Comparison of ENCODE assay signal across 8 cellular contexts in genomic region chr12:121797937-121798801, GRCh38. TPM values are rescaled to one million over a fixed set of nuclear protein-coding genes. Genes with fewer than 3 reads are reported as not detected.
A peak's percentile ranks its signal among the peaks of the same experiment; 100 is the strongest.
DNase-seq lines count a peak whose midpoint lies in the region; ATAC-seq and TF ChIP-seq lines count a peak whose summit lies in the region.

No MANE protein-coding gene starts in this region.

- peak overlapping the region; percentile 49 to 81 for H3K4me3 Mint-ChIP-seq in CD14-positive monocyte

- ATAC-seq in HG02623 (IDR thresholded peaks at IDR 0.05; ENCODE audit: unreplicated experiment): no peak
- ATAC-seq in HG03196 (IDR thresholded peaks at IDR 0.05; ENCODE audit: unreplicated experiment): no peak

- H4K91ac ChIP-seq in neuronal stem cell (ENCODE audit: low read depth, low read length, poor library complexity): no peak overlapping the region

- no CpG with 5 or more reads among the region's 19 CpGs for WGBS in neuronal stem cell (ENCODE audit: extremely low coverage in 2 of 2, insufficient read length in 2 of 2, insufficient replicate concordance in 1 of 2), 2 donors

- H3K9me3 ChIP-seq in neuronal stem cell (replicated peaks in 1 of 2; ENCODE audit: control insufficient read depth in 2 of 2, insufficient read depth in 1 of 2, low read depth in 1 of 2, low read length in 2 of 2): no peaks in the 10 kb centered on the region

- H3K4me1 ChIP-seq in neuronal stem cell (ENCODE audit: control insufficient read depth in 2 of 2, insufficient read depth in 1 of 2, low read depth in 1 of 2, low read length in 2 of 2): peaks cover 27 to 28% of the 10 kb centered on the region in 2 donors

- peaks cover 40% of the 10 kb centered on the region for H3K4me1 Mint-ChIP-seq in CD14-positive monocyte

- DNase-seq in CD14-positive monocyte (ENCODE audit: low spot score) (no peak), NCI-H128 (lab: John Stamatoyannopoulos, UW; ENCODE audit: unreplicated experiment) (peak; percentile 76), fibroblast of the aortic adventitia (ENCODE audit: low read depth) (peak; percentile 46), neuronal stem cell (ENCODE audit: low spot score) (no peak), NCI-H226 (no peak)

- H3K36me3 Mint-ChIP-seq in CD14-positive monocyte: peaks cover 18 to 35% of the 10 kb centered on the region in 2 donors

- H2BK120ac ChIP-seq in neuronal stem cell (ENCODE audit: low read depth, low read length): peak overlapping the region; percentile 4

- no peak overlapping the region for H3K14ac ChIP-seq in neuronal stem cell (ENCODE audit: low read length)

- peaks cover 19 to 51% of the 10 kb centered on the region in 2 donors for H3K36me3 ChIP-seq in neuronal stem cell (replicated peaks in 1 of 2; ENCODE audit: control insufficient read depth in 2 of 2, insufficient read depth in 2 of 2, low read length in 2 of 2)

- peak overlapping the region; percentile 32 to 95 (median 81) for H3K27ac Mint-ChIP-seq in CD14-positive monocyte

- H2BK15ac ChIP-seq in neuronal stem cell (ENCODE audit: low read length): no peak overlapping the region

- H3K27me3 Mint-ChIP-seq in CD14-positive monocyte (ENCODE audit: low read depth in 3 of 3): no peaks in the 10 kb centered on the region

- TF ChIP-seq CTCF in CD14-positive monocyte (IDR thresholded peaks at IDR 0.05) (no peak), WI38 (IDR thresholded peaks at IDR 0.05; ENCODE audit: low read depth, low read length) (no peak), fibroblast of the aortic adventitia (IDR thresholded peaks at IDR 0.05; ENCODE audit: insufficient read depth, low read length) (no peak)

- no peak overlapping the region for H3K4ac ChIP-seq in neuronal stem cell (ENCODE audit: low read length)

- H3K79me1 ChIP-seq in neuronal stem cell (ENCODE audit: low read depth, low read length): peaks cover 14% of the 10 kb centered on the region

- intact Hi-C loops in CD14-positive monocyte (cut with micrococcal nuclease): loop anchor here (5.0 to 10.0 kb wide), 2 partner anchors 89 to 287 kb away; partner anchors contain the start of gene PSMD9 (in 1 of the 2)

- peaks cover 0 to 9% (median 2%) of the 10 kb centered on the region in 3 experiments for H3K27me3 ChIP-seq in neuronal stem cell (ENCODE audit: control insufficient read depth in 3 of 3, insufficient read depth in 3 of 3, low read depth in 1 of 3, low read length in 3 of 3)

- H2BK12ac ChIP-seq in neuronal stem cell (ENCODE audit: low read length): no peak overlapping the region

- H2AFZ ChIP-seq in neuronal stem cell (ENCODE audit: low read length): no peak overlapping the region

- no peak overlapping the region for H3K23ac ChIP-seq in neuronal stem cell (ENCODE audit: low read depth, low read length, poor library complexity)

- H2AK5ac ChIP-seq in neuronal stem cell (ENCODE audit: low read depth, low read length): peak overlapping the region; percentile 17

- H4K8ac ChIP-seq in neuronal stem cell (ENCODE audit: low read depth, low read length): no peak overlapping the region

- peak overlapping the region; percentile 59 for H3K4me3 ChIP-seq in WI38 (ENCODE audit: low read depth, low read length)
- H3K4me3 ChIP-seq in fibroblast of the aortic adventitia (ENCODE audit: low read depth, low read length): peak overlapping the region; percentile 63
- H3K4me3 ChIP-seq in neuronal stem cell (ENCODE audit: low read length in 2 of 2): no peak overlapping the region

- peaks cover 0 to 3% (median 0%) of the 10 kb centered on the region in 7 donors for H3K9me3 Mint-ChIP-seq in CD14-positive monocyte

- peak overlapping the region; percentile 33 for H3K27ac ChIP-seq in neuronal stem cell (replicated peaks; ENCODE audit: low read length)

- H2BK5ac ChIP-seq in neuronal stem cell (ENCODE audit: low read length): peak overlapping the region; percentile 45

- no peak overlapping the region for H3K9ac ChIP-seq in neuronal stem cell (ENCODE audit: low read depth, low read length, poor library complexity)

- peak overlapping the region; percentile 29 for H3K4me2 ChIP-seq in neuronal stem cell (ENCODE audit: insufficient read depth, low read length, poor library complexity, severe bottlenecking)

- H3K18ac ChIP-seq in neuronal stem cell (ENCODE audit: low read length): no peak overlapping the region

RNA-seq across cellular contexts. Expression of gene RHOF, which starts 4.7 kb away (rescaled TPM):
- 10 to 100 TPM in 1 of 2 donors, 1 to 10 TPM in 1; 7.1 to 13.6 TPM for polyA plus RNA-seq in CD14-positive monocyte
- 10.9 and 13.1 TPM in 2 replicates for total RNA-seq in fibroblast of the aortic adventitia (ENCODE audit: low replicate concordance)
- 16.5 TPM for polyA plus RNA-seq in neuronal stem cell (2013, experiment 1 of 2)
- 15.5 TPM for polyA plus RNA-seq in neuronal stem cell (2013, experiment 2 of 2)

RNA-seq across cellular contexts. Expression of gene SETD1B, which starts 5.6 kb away (rescaled TPM):
- under 1 TPM; 0.28 to 0.60 TPM for polyA plus RNA-seq in CD14-positive monocyte
- 5.0 and 6.1 TPM in 2 replicates for total RNA-seq in fibroblast of the aortic adventitia (ENCODE audit: low replicate concordance)
- polyA plus RNA-seq in neuronal stem cell (2013, experiment 1 of 2): 6.1 TPM
- polyA plus RNA-seq in neuronal stem cell (2013, experiment 2 of 2): 6.2 TPM

Comparison
In these comparisons a context has a peak if more than half of its experiments do, and no peak if none do; other contexts are left out.
1. DNase-seq: peak in NCI-H128 (single experiment) and fibroblast of the aortic adventitia (single experiment); none in CD14-positive monocyte (single experiment), neuronal stem cell (single experiment) and NCI-H226 (single experiment).
2. H3K4me3 ChIP-seq: peak in WI38 (single experiment) and fibroblast of the aortic adventitia (single experiment); none in neuronal stem cell (0 of 2).